ENCODE assay signal across 7 cellular contexts in the genomic region with DNA sequence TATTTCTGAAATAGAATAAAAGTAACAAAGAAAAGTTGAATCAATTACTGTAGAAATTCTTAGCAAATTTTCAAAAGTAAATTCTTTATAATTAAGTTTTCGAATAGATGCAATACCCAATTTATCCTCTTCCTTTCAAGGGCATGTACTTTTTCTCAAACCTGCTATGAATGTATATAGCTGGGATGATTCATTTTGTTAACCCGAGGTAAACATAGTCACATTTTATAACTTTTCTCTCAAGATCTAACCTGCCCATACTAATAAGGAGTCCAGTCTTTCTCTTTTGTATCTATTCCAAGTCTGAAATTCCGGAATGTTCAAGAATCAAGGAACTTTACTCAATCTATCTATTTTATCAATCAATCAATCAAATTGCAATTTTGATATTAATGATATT.
"Had no signal": no experiment of that assay in that cellular context is flagged by ENCODE, and none has a peak within 500 bp of the region (broad histone marks: within the 10 kb centered on the region; RNA-seq: fewer than 3 reads in every experiment).

No MANE protein-coding gene starts in this region.

- H3K27me3 Mint-ChIP-seq: IgD-negative memory B cell had no signal

- H3K4me3 Mint-ChIP-seq: HFFc6, IgD-negative memory B cell had no signal

- FAIRE-seq: HepG2 had no signal

- H3K36me3 Mint-ChIP-seq: IgD-negative memory B cell had no signal

- ATAC-seq: HCT116, HepG2 had no signal

- H3K4me1 Mint-ChIP-seq: IgD-negative memory B cell had no signal

- DNase-seq: GM23248, GOT3, H7, HFFc6 had no signal

- H3K27ac Mint-ChIP-seq: HFFc6, IgD-negative memory B cell had no signal
